Comparison of ENCODE assay signal across 9 cellular contexts in the genomic region with DNA sequence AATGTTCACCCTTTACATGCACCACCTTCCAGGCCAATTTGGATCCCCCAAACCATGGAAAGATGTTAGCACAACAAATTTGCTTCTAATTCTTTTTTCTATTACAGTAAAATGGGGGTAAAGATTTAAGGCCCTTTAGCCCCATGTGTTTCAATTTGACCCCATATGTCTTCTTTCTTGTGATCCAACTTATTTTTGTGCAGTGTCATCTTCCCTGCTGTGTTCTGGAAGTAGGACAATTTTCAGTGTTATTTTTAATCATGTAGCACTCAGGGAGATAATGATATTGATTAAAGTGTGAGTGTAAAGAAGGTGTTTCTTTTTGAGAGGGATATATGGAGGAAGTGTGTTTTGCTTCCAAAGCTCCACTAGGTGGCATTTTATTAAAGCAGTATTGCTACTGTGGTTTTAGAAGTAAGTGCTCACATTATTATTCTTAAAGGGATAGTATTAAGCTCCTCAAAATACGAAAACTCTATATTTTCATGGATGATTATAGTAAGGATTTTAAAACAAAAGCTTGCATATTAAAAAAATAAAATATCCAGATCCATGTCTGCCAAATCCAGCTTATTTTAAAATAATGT.
DNase-seq lines count a peak whose midpoint lies in the region; ATAC-seq and TF ChIP-seq lines count a peak whose summit lies in the region.
"Had no signal": no experiment of that assay in that cellular context is flagged by ENCODE, and none has a peak within 500 bp of the region (broad histone marks: within the 10 kb centered on the region; RNA-seq: fewer than 3 reads in every experiment).

No MANE protein-coding gene starts in this region.

- no peak overlapping the region for H3K27ac ChIP-seq in gastroesophageal sphincter

- no peaks in the 10 kb centered on the region for H3K36me3 Mint-ChIP-seq in activated naive CD4-positive, alpha-beta T cell treated with anti-CD3 and anti-CD28 coated beads for 36 hours (ENCODE audit: low read depth)

- CTCF ChIA-PET in activated naive CD4-positive, alpha-beta T cell treated with anti-CD3 and anti-CD28 coated beads for 36 hours (lab: Charles Lee) = interaction anchor here (0.9 kb wide), 1 partner anchor 161 kb away, joined by 3 read pairs; no protein-coding TSS in a partner anchor

- peak; percentile 48 for ATAC-seq in GM21619 (IDR thresholded peaks at IDR 0.05; ENCODE audit: unreplicated experiment)
- ATAC-seq in gastroesophageal sphincter = no peak
- ATAC-seq in GM21528 (IDR thresholded peaks at IDR 0.05; ENCODE audit: low FRiP score, unreplicated experiment) = no peak

- H3K9me3 ChIP-seq in gastroesophageal sphincter = no peaks in the 10 kb centered on the region

- no peaks in the 10 kb centered on the region for H3K9me3 Mint-ChIP-seq in activated naive CD4-positive, alpha-beta T cell treated with anti-CD3 and anti-CD28 coated beads for 36 hours
- H3K9me3 Mint-ChIP-seq: activated B cell treated with CpG ODN at 0.5 μM for 24 hours had no signal

- H3K4me1 ChIP-seq in gastroesophageal sphincter = no peaks in the 10 kb centered on the region

- H3K27me3 ChIP-seq in gastroesophageal sphincter = no peaks in the 10 kb centered on the region

- DNase-seq in DMS53 (lab: John Stamatoyannopoulos, UW) = peak; percentile 68
- peak; percentile 1 for DNase-seq in NCI-H748 treated with DMSO at 0.1 percent for 48 hours (lab: John Stamatoyannopoulos, UW)
- no peak for DNase-seq in activated naive CD4-positive, alpha-beta T cell treated with anti-CD3 and anti-CD28 coated beads for 36 hours
- no peak for DNase-seq in DMS153 (lab: John Stamatoyannopoulos, UW)
- DNase-seq in Ammon's horn (ENCODE audit: low spot score) = no peak
- DNase-seq: activated B cell treated with CpG ODN at 0.5 μM for 24 hours had no signal

- H3K27ac Mint-ChIP-seq in activated naive CD4-positive, alpha-beta T cell treated with anti-CD3 and anti-CD28 coated beads for 36 hours = no peak overlapping the region
- H3K27ac Mint-ChIP-seq: activated B cell treated with CpG ODN at 0.5 μM for 24 hours had no signal

- 61 to 75% methylated on average over 1 of the region's 1 CpG for WGBS in gastroesophageal sphincter (ENCODE audit: low coverage in 1 of 2), 2 donors

- intact Hi-C loops in activated naive CD4-positive, alpha-beta T cell treated with anti-CD3 and anti-CD28 coated beads for 36 hours (cut with micrococcal nuclease) = loop anchor here (5.0 kb wide), 1 partner anchor 533 kb away; no protein-coding TSS in a partner anchor

- H3K4me1 Mint-ChIP-seq in activated naive CD4-positive, alpha-beta T cell treated with anti-CD3 and anti-CD28 coated beads for 36 hours (ENCODE audit: low read depth) = no peaks in the 10 kb centered on the region
- H3K4me1 Mint-ChIP-seq: activated B cell treated with CpG ODN at 0.5 μM for 24 hours had no signal

- no peaks in the 10 kb centered on the region for H3K36me3 ChIP-seq in gastroesophageal sphincter

- TF ChIP-seq EP300 in gastroesophageal sphincter (IDR thresholded peaks at IDR 0.05) = no peak

- no peak overlapping the region for H3K4me3 Mint-ChIP-seq in activated naive CD4-positive, alpha-beta T cell treated with anti-CD3 and anti-CD28 coated beads for 36 hours
- H3K4me3 Mint-ChIP-seq: activated B cell treated with CpG ODN at 0.5 μM for 24 hours had no signal

- peak in 3 of 4 experiments; percentile 5 to 29 (median 23) for TF ChIP-seq CTCF in gastroesophageal sphincter (IDR thresholded peaks at IDR 0.05)

- no peak for TF ChIP-seq POLR2A in gastroesophageal sphincter (IDR thresholded peaks at IDR 0.05)

- no peak overlapping the region for H3K4me3 ChIP-seq in gastroesophageal sphincter

- peaks cover 2% of the 10 kb centered on the region for H3K27me3 Mint-ChIP-seq in activated naive CD4-positive, alpha-beta T cell treated with anti-CD3 and anti-CD28 coated beads for 36 hours (ENCODE audit: low read depth)

Comparison
In these comparisons a context has a peak if more than half of its experiments do, and no peak if none do; other contexts are left out.
1. DNase-seq: peak in DMS53 (single experiment) and NCI-H748 treated with DMSO at 0.1 percent for 48 hours (single experiment); none in activated naive CD4-positive, alpha-beta T cell treated with anti-CD3 and anti-CD28 coated beads for 36 hours (single experiment), DMS153 (single experiment) and Ammon's horn (single experiment).